Comparison of ENCODE assay signal across 19 cellular contexts in genomic region chr6:40930555-40930954, GRCh38.
A peak's percentile ranks its signal among the peaks of the same experiment; 100 is the strongest.
DNase-seq lines count a peak whose midpoint lies in the region; ATAC-seq, FAIRE-seq and TF ChIP-seq lines count a peak whose summit lies in the region.
"Had no signal": no experiment of that assay in that cellular context is flagged by ENCODE, and none has a peak within 500 bp of the region (broad histone marks: within the 10 kb centered on the region; RNA-seq: fewer than 3 reads in every experiment).

No MANE protein-coding gene starts in this region.

- H3K4me1 Mint-ChIP-seq in stimulated activated naive CD8-positive, alpha-beta T cell treated with anti-CD3 and anti-CD28 coated beads, Interleukin-15, amount 100 ng/mL, for 72 hours, result no peaks in the 10 kb centered on the region
- H3K4me1 Mint-ChIP-seq: activated CD8-positive, alpha-beta memory T cell treated with anti-CD3 and anti-CD28 coated beads, Interleukin-2, amount 10 ng/mL, durations not matched to agents 7 days and 5 days had no signal

- H3K27me3 ChIP-seq in body of pancreas (no peaks in the 10 kb centered on the region), right atrium auricular region (no peaks in the 10 kb centered on the region), small intestine (ENCODE audit: control insufficient read depth in 2 of 2, insufficient read depth in 2 of 2, low read length in 2 of 2) (no peaks in the 10 kb centered on the region)
- H3K27me3 ChIP-seq: thyroid gland had no signal

- no peak overlapping the region for H3K27ac ChIP-seq in body of pancreas
- peak overlapping the region in 1 of 2 donors; percentile 27 for H3K27ac ChIP-seq in right atrium auricular region
- H3K27ac ChIP-seq in small intestine (ENCODE audit: low read depth in 1 of 2, low read length in 1 of 2), result no peak overlapping the region
- H3K27ac ChIP-seq: 22Rv1, C4-2B, thyroid gland, VCaP had no signal

- FAIRE-seq in small intestine (lab: Jason Lieb, UNC), result no peak
- FAIRE-seq: kidney had no signal

- H3K4me1 ChIP-seq in body of pancreas (peaks cover 8% of the 10 kb centered on the region), right atrium auricular region (peaks cover 0 to 12% of the 10 kb centered on the region in 2 donors), small intestine (ENCODE audit: control insufficient read depth in 2 of 2, insufficient read depth in 1 of 2, low read depth in 1 of 2, low read length in 1 of 2) (no peaks in the 10 kb centered on the region)
- H3K4me1 ChIP-seq: thyroid gland had no signal

- H3K36me3 ChIP-seq in body of pancreas (replicated peaks in 1 of 2; ENCODE audit: insufficient read depth in 1 of 2, low read depth in 2 of 2), result no peaks in the 10 kb centered on the region
- H3K36me3 ChIP-seq in right atrium auricular region, result no peaks in the 10 kb centered on the region
- H3K36me3 ChIP-seq in small intestine (ENCODE audit: control insufficient read depth in 2 of 2, insufficient read depth in 2 of 2, low read length in 2 of 2), result no peaks in the 10 kb centered on the region
- H3K36me3 ChIP-seq: thyroid gland had no signal

- TF ChIP-seq CTCF in body of pancreas (IDR thresholded peaks at IDR 0.05) (no peak), right atrium auricular region (IDR thresholded peaks at IDR 0.05) (no peak)

- peak; percentile 12 for DNase-seq in DMS53 (lab: John Stamatoyannopoulos, UW)
- DNase-seq in DMS53 treated with DMSO at 0.1 percent for 48 hours (lab: John Stamatoyannopoulos, UW; ENCODE audit: unreplicated experiment), result no peak
- peak; percentile 18 to 63 (median 48) for DNase-seq in body of pancreas
- DNase-seq in right atrium auricular region (ENCODE audit: low spot score), result peak; percentile 28
- peak; percentile 35 for DNase-seq in small intestine
- DNase-seq in stimulated activated naive CD8-positive, alpha-beta T cell treated with anti-CD3 and anti-CD28 coated beads, Interleukin-15, amount 100 ng/mL, for 72 hours, result no peak
- no peak for DNase-seq in stimulated activated naive CD4-positive, alpha-beta T cell (lab: John Stamatoyannopoulos, UW)
- DNase-seq: activated CD8-positive, alpha-beta memory T cell treated with anti-CD3 and anti-CD28 coated beads, Interleukin-2, amount 10 ng/mL, durations not matched to agents 7 days and 5 days; activated naive CD4-positive, alpha-beta T cell treated with Interleukin-2 at 50 U/mL for 16 hours; effector memory CD8-positive, alpha-beta T cell; kidney; NCI-H1092 treated with DMSO at 0.1 percent for 48 hours; posterior cingulate gyrus; thyroid gland had no signal

- H3K27me3 Mint-ChIP-seq in stimulated activated naive CD8-positive, alpha-beta T cell treated with anti-CD3 and anti-CD28 coated beads, Interleukin-15, amount 100 ng/mL, for 72 hours, result peaks cover 32% of the 10 kb centered on the region

- no peak overlapping the region for H3K4me3 Mint-ChIP-seq in stimulated activated naive CD8-positive, alpha-beta T cell treated with anti-CD3 and anti-CD28 coated beads, Interleukin-15, amount 100 ng/mL, for 72 hours
- H3K4me3 Mint-ChIP-seq: activated CD8-positive, alpha-beta memory T cell treated with anti-CD3 and anti-CD28 coated beads, Interleukin-2, amount 10 ng/mL, durations not matched to agents 7 days and 5 days; brain; effector memory CD8-positive, alpha-beta T cell had no signal

- H3K27ac Mint-ChIP-seq in stimulated activated naive CD8-positive, alpha-beta T cell treated with anti-CD3 and anti-CD28 coated beads, Interleukin-15, amount 100 ng/mL, for 72 hours, result no peak overlapping the region
- H3K27ac Mint-ChIP-seq: activated CD8-positive, alpha-beta memory T cell treated with anti-CD3 and anti-CD28 coated beads, Interleukin-2, amount 10 ng/mL, durations not matched to agents 7 days and 5 days; brain; effector memory CD8-positive, alpha-beta T cell had no signal

- intact Hi-C loops in body of pancreas (cut with DNase I), result no loop called here

- H3K9me3 ChIP-seq in body of pancreas (no peaks in the 10 kb centered on the region), right atrium auricular region (no peaks in the 10 kb centered on the region), small intestine (ENCODE audit: control insufficient read depth, low read depth) (no peaks in the 10 kb centered on the region)
- H3K9me3 ChIP-seq: thyroid gland had no signal

- no peaks in the 10 kb centered on the region for H3K9me3 Mint-ChIP-seq in stimulated activated naive CD8-positive, alpha-beta T cell treated with anti-CD3 and anti-CD28 coated beads, Interleukin-15, amount 100 ng/mL, for 72 hours
- H3K9me3 Mint-ChIP-seq: brain; effector memory CD8-positive, alpha-beta T cell had no signal

- ATAC-seq in body of pancreas, result peak; percentile 60
- no peak for ATAC-seq in HG02870 (IDR thresholded peaks at IDR 0.05; ENCODE audit: unreplicated experiment)
- no peak for ATAC-seq in stimulated activated naive CD8-positive, alpha-beta T cell treated with anti-CD3 and anti-CD28 coated beads, Interleukin-15, amount 100 ng/mL, for 72 hours
- ATAC-seq: activated CD8-positive, alpha-beta memory T cell treated with anti-CD3 and anti-CD28 coated beads, Interleukin-2, amount 10 ng/mL, durations not matched to agents 7 days and 5 days; effector memory CD8-positive, alpha-beta T cell had no signal

- WGBS in body of pancreas, 2 donors, result 59 to 83% methylated on average over 3 of the region's 3 CpGs
- 53 to 68% (median 55%) methylated on average over 3 of the region's 3 CpGs for whole genome bisulfite sequencing in small intestine, 3 donors

- H3K4me3 ChIP-seq in body of pancreas, result no peak overlapping the region
- no peak overlapping the region for H3K4me3 ChIP-seq in right atrium auricular region
- no peak overlapping the region for H3K4me3 ChIP-seq in small intestine (ENCODE audit: low read depth in 1 of 2, low read length in 2 of 2)
- H3K4me3 ChIP-seq: thyroid gland had no signal

- no peak for TF ChIP-seq POLR2A in body of pancreas (IDR thresholded peaks at IDR 0.05)

Comparison
In these comparisons a context has a peak if more than half of its experiments do, and no peak if none do; other contexts are left out.
1. DNase-seq: peak in DMS53 (single experiment), body of pancreas (4 of 4), right atrium auricular region (single experiment) and small intestine (single experiment); none in DMS53 treated with DMSO at 0.1 percent for 48 hours (single experiment), stimulated activated naive CD8-positive, alpha-beta T cell treated with anti-CD3 and anti-CD28 coated beads, Interleukin-15, amount 100 ng/mL, for 72 hours (0 of 2) and stimulated activated naive CD4-positive, alpha-beta T cell (0 of 6).